ENCODE assay signal across 11 cellular contexts in the genomic region with DNA sequence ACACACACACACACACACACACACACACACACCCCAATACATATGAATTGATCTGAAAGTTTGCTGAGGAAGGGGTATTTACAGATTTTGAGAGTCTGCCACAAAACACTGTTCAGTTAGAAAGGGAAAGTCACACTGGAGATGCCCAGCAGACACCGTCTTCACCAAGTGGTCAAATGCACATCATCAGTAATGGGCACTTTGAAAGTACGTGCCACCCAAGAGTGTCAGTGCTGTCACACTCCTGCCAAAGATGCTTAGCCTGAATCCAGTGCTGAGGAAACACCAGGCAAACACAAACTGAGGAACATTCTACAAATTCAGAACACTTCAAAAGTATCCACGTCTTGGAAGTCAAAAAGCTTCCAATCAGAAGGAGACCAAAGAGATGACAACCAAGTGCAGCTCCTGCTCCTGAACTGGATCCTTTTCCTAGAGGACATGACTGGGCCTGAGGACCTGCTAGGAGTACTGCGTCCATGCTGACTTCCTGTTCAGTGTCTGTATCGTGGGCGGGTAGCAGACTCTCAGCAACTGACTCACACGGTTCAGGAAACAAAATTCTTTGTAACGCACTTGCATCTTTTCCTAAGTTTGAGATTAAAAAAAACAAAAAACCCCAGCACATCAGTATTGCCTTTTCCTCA. TPM values are rescaled to one million over a fixed set of nuclear protein-coding genes. Genes with fewer than 3 reads are reported as not detected.
DNase-seq lines count a peak whose midpoint lies in the region; ATAC-seq and TF ChIP-seq lines count a peak whose summit lies in the region.
"Had no signal": no experiment of that assay in that cellular context is flagged by ENCODE, and none has a peak within 500 bp of the region (broad histone marks: within the 10 kb centered on the region; RNA-seq: fewer than 3 reads in every experiment).

No MANE protein-coding gene starts in this region.

- peak overlapping the region; percentile 53 to 91 (median 82) for H3K27ac Mint-ChIP-seq in CD4-positive, alpha-beta memory T cell
- H3K27ac Mint-ChIP-seq: nephron had no signal

- H3K9me3 ChIP-seq in CD4-positive, alpha-beta memory T cell (ENCODE audit: control insufficient read depth in 1 of 2, low read length in 2 of 2) = no peaks in the 10 kb centered on the region
- no peaks in the 10 kb centered on the region for H3K9me3 ChIP-seq in osteoblast (ENCODE audit: low read depth, low read length)
- H3K9me3 ChIP-seq: vagina had no signal

- TF ChIP-seq CTCF in dorsolateral prefrontal cortex (IDR thresholded peaks at IDR 0.05 in 54 of 56, conservative IDR thresholded peaks at IDR 0.05 in 2 of 56; ENCODE audit: low read depth in 1 of 56, partially characterized antibody in 56 of 56) (no peak), osteoblast (IDR thresholded peaks at IDR 0.05; ENCODE audit: extremely low read depth, low read depth, low read length) (no peak)

- H3K27me3 ChIP-seq in CD4-positive, alpha-beta memory T cell (ENCODE audit: insufficient read depth, low read length) = no peaks in the 10 kb centered on the region
- H3K27me3 ChIP-seq in dorsolateral prefrontal cortex (no peaks in the 10 kb centered on the region), osteoblast (ENCODE audit: insufficient read depth, low read length) (no peaks in the 10 kb centered on the region)
- H3K27me3 ChIP-seq: cardiac muscle cell, vagina had no signal

- H3K27ac ChIP-seq in CD4-positive, alpha-beta memory T cell (ENCODE audit: low read depth, low read length) = peak overlapping the region; percentile 30
- H3K27ac ChIP-seq in dorsolateral prefrontal cortex = peak overlapping the region in 40 of 59 donors; percentile 1 to 75 (median 40)
- peak overlapping the region; percentile 91 for H3K27ac ChIP-seq in osteoblast (ENCODE audit: low read depth, low read length)
- H3K27ac ChIP-seq: cardiac muscle cell, vagina had no signal

- H3K4me1 ChIP-seq in CD4-positive, alpha-beta memory T cell (ENCODE audit: insufficient read depth, low read length) = peaks cover 11% of the 10 kb centered on the region
- peaks cover 28% of the 10 kb centered on the region for H3K4me1 ChIP-seq in osteoblast (ENCODE audit: insufficient read depth, low read length)
- H3K4me1 ChIP-seq: vagina had no signal

- no peaks in the 10 kb centered on the region for H3K79me2 ChIP-seq in osteoblast (ENCODE audit: insufficient read depth, low read length)

- peak overlapping the region; percentile 21 for H2AFZ ChIP-seq in osteoblast (ENCODE audit: low read length)

- intact Hi-C loops in CD4-positive, alpha-beta memory T cell (cut with micrococcal nuclease) = no loop called here
- intact Hi-C loops in dorsolateral prefrontal cortex (cut with DNase I) = no loop called here

- CTCF ChIA-PET in CD4-positive, alpha-beta memory T cell (lab: Charles Lee; ENCODE audit: partially characterized antibody) = interaction anchor here (1.4 kb wide), 1 partner anchor 9 kb away, joined by 3 read pairs; no protein-coding TSS in a partner anchor

- H3K27me3 Mint-ChIP-seq in CD4-positive, alpha-beta memory T cell = no peaks in the 10 kb centered on the region

- peaks cover 30% of the 10 kb centered on the region for H3K36me3 ChIP-seq in CD4-positive, alpha-beta memory T cell (ENCODE audit: insufficient read depth, low read length)
- peaks cover 50% of the 10 kb centered on the region for H3K36me3 ChIP-seq in osteoblast (ENCODE audit: insufficient read depth, low read length)

- POLR2A ChIA-PET in CD4-positive, alpha-beta memory T cell (lab: Charles Lee; ENCODE audit: partially characterized antibody) = no interaction called here

- peak; percentile 67 for ATAC-seq in SK-N-SH treated with all-trans-retinoic acid at 6 μM for 48 hours
- no peak for ATAC-seq in HG03175 (IDR thresholded peaks at IDR 0.05; ENCODE audit: unreplicated experiment)

- peak overlapping the region in 1 of 8 donors; percentile 40 for H3K4me3 Mint-ChIP-seq in CD4-positive, alpha-beta memory T cell
- H3K4me3 Mint-ChIP-seq: nephron had no signal

- H4K20me1 ChIP-seq in osteoblast (ENCODE audit: insufficient read depth, low read length) = no peaks in the 10 kb centered on the region

- peaks cover 0 to 1% (median 0%) of the 10 kb centered on the region in 8 donors for H3K9me3 Mint-ChIP-seq in CD4-positive, alpha-beta memory T cell
- H3K9me3 Mint-ChIP-seq: nephron had no signal

- peak overlapping the region; percentile 62 for H3K4me2 ChIP-seq in osteoblast (ENCODE audit: insufficient read depth, low read length)

- H3K36me3 Mint-ChIP-seq in CD4-positive, alpha-beta memory T cell = peaks cover 26 to 69% of the 10 kb centered on the region in 2 donors

- no peak for DNase-seq in CD4-positive, alpha-beta memory T cell
- DNase-seq in dorsolateral prefrontal cortex (peak in 2 of 10 donors; percentile 39 to 40), osteoblast (ENCODE audit: insufficient read length, low spot score, missing footprints) (peak; percentile 89), NCI-H1105 (lab: John Stamatoyannopoulos, UW) (no peak), SHP77 treated with DMSO at 0.1 percent for 48 hours (lab: John Stamatoyannopoulos, UW) (no peak), GOT3 (lab: John Stamatoyannopoulos, UW) (no peak)

- no peak overlapping the region for H3K4me3 ChIP-seq in CD4-positive, alpha-beta memory T cell (ENCODE audit: low read length in 2 of 2)
- no peak overlapping the region for H3K4me3 ChIP-seq in dorsolateral prefrontal cortex
- H3K4me3 ChIP-seq in osteoblast (ENCODE audit: insufficient read depth, low read length) = peak overlapping the region; percentile 13
- H3K4me3 ChIP-seq: cardiac muscle cell, vagina had no signal

- peaks cover 9 to 17% (median 12%) of the 10 kb centered on the region in 4 donors for H3K4me1 Mint-ChIP-seq in CD4-positive, alpha-beta memory T cell
- H3K4me1 Mint-ChIP-seq: nephron had no signal

TF ChIP-seq in SK-N-SH treated with all-trans-retinoic acid at 6 μM for 48 hours, 23 proteins besides CTCF, POLR2A, EP300 and RAD21 (continues in another document):
- no peak for TF ChIP-seq CREB5 (CRISPR knock-in tag; IDR thresholded peaks at IDR 0.05; ENCODE audit: low read depth)
- no peak for TF ChIP-seq POU6F1 (CRISPR knock-in tag; IDR thresholded peaks at IDR 0.05; ENCODE audit: borderline replicate concordance, low read depth)
- no peak for TF ChIP-seq SNAI2 (CRISPR knock-in tag; IDR thresholded peaks at IDR 0.05)
- TF ChIP-seq ZNF70 (CRISPR knock-in tag; IDR thresholded peaks at IDR 0.05) = no peak
- no peak for TF ChIP-seq BACH2 (CRISPR knock-in tag; IDR thresholded peaks at IDR 0.05; ENCODE audit: borderline replicate concordance)
- no peak for TF ChIP-seq GLIS3 (CRISPR knock-in tag; IDR thresholded peaks at IDR 0.05)
- TF ChIP-seq OSR1 (CRISPR knock-in tag; IDR thresholded peaks at IDR 0.05) = no peak
- TF ChIP-seq TSHZ2 (CRISPR knock-in tag; IDR thresholded peaks at IDR 0.05) = no peak

RNA-seq across cellular contexts. Expression of gene PSMC1, which starts 18.6 kb away (rescaled TPM):
- 10 to 100 TPM; 42.1 to 52.5 TPM for total RNA-seq in CD4-positive, alpha-beta memory T cell
- polyA plus RNA-seq in CD4-positive, alpha-beta memory T cell = 100 to 1,000 TPM; 103 to 175 TPM
- total RNA-seq in dorsolateral prefrontal cortex (100 to 1,000 TPM in 9 of 120 experiments, 10 to 100 TPM in 111; 46.1 to 111 (median 79.9) TPM), osteoblast (94.8 and 101 TPM in 2 replicates)

RNA-seq across cellular contexts. Expression of gene NRDE2, which starts 56.8 kb away (rescaled TPM):
- total RNA-seq in CD4-positive, alpha-beta memory T cell = 10 to 100 TPM; 26.3 to 32.6 TPM
- polyA plus RNA-seq in CD4-positive, alpha-beta memory T cell = 10 to 100 TPM in 1 of 2 donors, 1 to 10 TPM in 1; 4.4 to 10.7 TPM
- total RNA-seq in dorsolateral prefrontal cortex (10 to 100 TPM; 16.4 to 42.6 (median 27.7) TPM), osteoblast (10.3 and 11.2 TPM in 2 replicates)

Comparison
In these comparisons a context has a peak if more than half of its experiments do, and no peak if none do; other contexts are left out.
1. H3K27ac ChIP-seq: peak in every context shown above with its lines; median percentile 91 in osteoblast; 40 in dorsolateral prefrontal cortex; 30 in CD4-positive, alpha-beta memory T cell.